ENCODE assay signal across 12 cellular contexts in the genomic region with DNA sequence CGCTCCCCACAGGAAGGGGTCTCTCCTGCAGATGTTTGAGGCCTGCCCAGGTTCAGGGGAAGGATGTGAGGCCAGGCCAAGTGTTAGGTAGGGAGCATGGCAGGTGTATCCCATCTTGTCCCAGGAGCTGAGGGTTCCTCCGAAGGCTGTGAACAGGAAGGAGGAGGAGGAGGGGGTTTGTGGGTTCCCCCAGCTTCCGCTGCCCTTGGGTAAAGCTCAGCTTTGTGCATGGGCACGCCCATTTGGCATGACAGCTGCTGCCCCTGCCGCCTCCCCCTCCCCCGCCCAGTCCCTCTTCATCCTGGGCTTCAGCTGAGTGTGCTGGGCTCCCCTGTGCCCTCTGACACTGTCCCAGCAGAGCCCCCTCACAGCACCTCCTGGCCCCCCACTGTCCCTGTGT. TPM values are rescaled to one million over a fixed set of nuclear protein-coding genes. Genes with fewer than 3 reads are reported as not detected.
DNase-seq lines count a peak whose midpoint lies in the region; ATAC-seq and TF ChIP-seq lines count a peak whose summit lies in the region.
"Had no signal": no experiment of that assay in that cellular context is flagged by ENCODE, and none has a peak within 500 bp of the region (broad histone marks: within the 10 kb centered on the region; RNA-seq: fewer than 3 reads in every experiment).

No MANE protein-coding gene starts in this region.

- TF ChIP-seq CTCF in A673 (conservative IDR thresholded peaks at IDR 0.05; ENCODE audit: low read depth, low read length): no peak

- peak overlapping the region; percentile 59 to 98 (median 94) for H3K27ac Mint-ChIP-seq in IgD-negative memory B cell
- H3K27ac Mint-ChIP-seq in activated naive CD4-positive, alpha-beta T cell treated with anti-CD3 and anti-CD28 coated beads, Interleukin-2, amount 10 ng/mL, durations not matched to agents 7 days and 5 days: peak overlapping the region; percentile 87
- peak overlapping the region; percentile 95 for H3K27ac Mint-ChIP-seq in stimulated activated effector memory CD8-positive, alpha-beta T cell treated with anti-CD3 and anti-CD28 coated beads, Interleukin-12 subunit alpha, Interleukin-12 subunit beta, amount 100 ng/mL, for 72 hours

- no peaks in the 10 kb centered on the region for H3K9me3 ChIP-seq in A673 (ENCODE audit: low read depth, low read length, poor library complexity, severe bottlenecking)
- H3K9me3 ChIP-seq: HAP-1 had no signal

- CTCF ChIA-PET in activated naive CD4-positive, alpha-beta T cell treated with anti-CD3 and anti-CD28 coated beads, Interleukin-2, amount 10 ng/mL, durations not matched to agents 7 days and 5 days (lab: Charles Lee): interaction anchor here (0.6 to 2.6 kb wide), 4 partner anchors 9 to 833 kb away, joined by 3 to 16 read pairs (median 4); no protein-coding TSS in a partner anchor
- CTCF ChIA-PET in A673 (lab: Charles Lee): interaction anchor here (0.6 kb wide), 1 partner anchor 12 kb away, joined by 6 read pairs; no protein-coding TSS in a partner anchor

- peak; percentile 21 for DNase-seq in activated CD4-positive, alpha-beta T cell treated with anti-CD3 and anti-CD28 coated beads for 1 hour
- peak; percentile 79 for DNase-seq in activated naive CD4-positive, alpha-beta T cell treated with anti-CD3 and anti-CD28 coated beads, Interleukin-2, amount 10 ng/mL, durations not matched to agents 7 days and 5 days
- peak in 1 of 2 donors; percentile 65 for DNase-seq in stimulated activated effector memory CD8-positive, alpha-beta T cell treated with anti-CD3 and anti-CD28 coated beads, Interleukin-12 subunit alpha, Interleukin-12 subunit beta, amount 100 ng/mL, for 72 hours (ENCODE audit: low spot score in 2 of 2)
- no peak for DNase-seq in A673 (ENCODE audit: low spot score)
- no peak for DNase-seq in hippocampal formation (lab: John Stamatoyannopoulos, UW)
- DNase-seq: mesendoderm, NCI-H1694, PC-9, right cardiac atrium had no signal

- H3K9me3 Mint-ChIP-seq in IgD-negative memory B cell: peaks cover 0 to 5% (median 3%) of the 10 kb centered on the region in 3 donors
- H3K9me3 Mint-ChIP-seq in activated naive CD4-positive, alpha-beta T cell treated with anti-CD3 and anti-CD28 coated beads, Interleukin-2, amount 10 ng/mL, durations not matched to agents 7 days and 5 days: peaks cover 21% of the 10 kb centered on the region
- H3K9me3 Mint-ChIP-seq in stimulated activated effector memory CD8-positive, alpha-beta T cell treated with anti-CD3 and anti-CD28 coated beads, Interleukin-12 subunit alpha, Interleukin-12 subunit beta, amount 100 ng/mL, for 72 hours: peaks cover 12% of the 10 kb centered on the region

- intact Hi-C loops in A673 (cut with micrococcal nuclease; ENCODE audit: unreplicated experiment): no loop called here

- no peaks in the 10 kb centered on the region for H3K27me3 ChIP-seq in A673 (replicated peaks; ENCODE audit: insufficient read depth, low read depth, low read length, poor library complexity)

- H3K4me3 ChIP-seq in A673 (ENCODE audit: low read depth, low read length, poor library complexity, severe bottlenecking): no peak overlapping the region
- H3K4me3 ChIP-seq: HAP-1, PC-9 had no signal

- no TSS peak for BruUV-seq in A673 (replicated peaks; lab: Mats Ljungman, UMichigan)

- no peaks in the 10 kb centered on the region for H3K4me1 ChIP-seq in A673 (ENCODE audit: insufficient read depth, low read length, poor library complexity, severe bottlenecking)
- H3K4me1 ChIP-seq: HAP-1 had no signal

- H3K27me3 Mint-ChIP-seq in IgD-negative memory B cell: no peaks in the 10 kb centered on the region
- peaks cover 10% of the 10 kb centered on the region for H3K27me3 Mint-ChIP-seq in activated naive CD4-positive, alpha-beta T cell treated with anti-CD3 and anti-CD28 coated beads, Interleukin-2, amount 10 ng/mL, durations not matched to agents 7 days and 5 days

- POLR2A ChIA-PET in A673 (lab: Charles Lee; ENCODE audit: low non-redundant PET): no interaction called here

- peaks cover 4% of the 10 kb centered on the region for H3K36me3 Mint-ChIP-seq in IgD-negative memory B cell
- peaks cover 10% of the 10 kb centered on the region for H3K36me3 Mint-ChIP-seq in activated naive CD4-positive, alpha-beta T cell treated with anti-CD3 and anti-CD28 coated beads, Interleukin-2, amount 10 ng/mL, durations not matched to agents 7 days and 5 days
- H3K36me3 Mint-ChIP-seq in stimulated activated effector memory CD8-positive, alpha-beta T cell treated with anti-CD3 and anti-CD28 coated beads, Interleukin-12 subunit alpha, Interleukin-12 subunit beta, amount 100 ng/mL, for 72 hours: peaks cover 66% of the 10 kb centered on the region

- peaks cover 25 to 32% (median 28%) of the 10 kb centered on the region in 3 donors for H3K4me1 Mint-ChIP-seq in IgD-negative memory B cell
- peaks cover 52% of the 10 kb centered on the region for H3K4me1 Mint-ChIP-seq in activated naive CD4-positive, alpha-beta T cell treated with anti-CD3 and anti-CD28 coated beads, Interleukin-2, amount 10 ng/mL, durations not matched to agents 7 days and 5 days
- peaks cover 57% of the 10 kb centered on the region for H3K4me1 Mint-ChIP-seq in stimulated activated effector memory CD8-positive, alpha-beta T cell treated with anti-CD3 and anti-CD28 coated beads, Interleukin-12 subunit alpha, Interleukin-12 subunit beta, amount 100 ng/mL, for 72 hours

- H3K36me3 ChIP-seq in A673 (ENCODE audit: insufficient read depth, low read length, poor library complexity, severe bottlenecking): no peaks in the 10 kb centered on the region
- H3K36me3 ChIP-seq: HAP-1 had no signal

- peak overlapping the region in 3 of 4 donors; percentile 57 to 84 (median 82) for H3K4me3 Mint-ChIP-seq in IgD-negative memory B cell
- H3K4me3 Mint-ChIP-seq in activated naive CD4-positive, alpha-beta T cell treated with anti-CD3 and anti-CD28 coated beads, Interleukin-2, amount 10 ng/mL, durations not matched to agents 7 days and 5 days: peak overlapping the region; percentile 56
- peak overlapping the region; percentile 67 for H3K4me3 Mint-ChIP-seq in stimulated activated effector memory CD8-positive, alpha-beta T cell treated with anti-CD3 and anti-CD28 coated beads, Interleukin-12 subunit alpha, Interleukin-12 subunit beta, amount 100 ng/mL, for 72 hours

- peak; percentile 64 for ATAC-seq in stimulated activated effector memory CD8-positive, alpha-beta T cell treated with anti-CD3 and anti-CD28 coated beads, Interleukin-12 subunit alpha, Interleukin-12 subunit beta, amount 100 ng/mL, for 72 hours
- ATAC-seq in GM21381 (IDR thresholded peaks at IDR 0.05; ENCODE audit: unreplicated experiment): no peak

- no peak overlapping the region for H3K27ac ChIP-seq in A673 (ENCODE audit: low read depth, low read length, poor library complexity, severe bottlenecking)
- H3K27ac ChIP-seq: PC-9 had no signal

RNA-seq across cellular contexts. Expression of a gene that starts 25.5 kb away (rescaled TPM):
- 0.40 TPM for polyA plus RNA-seq in IgD-negative memory B cell
- total RNA-seq in A673 (2021): not detected in 2 replicates
- total RNA-seq: PC-9 had no signal

Comparison
In these comparisons a context has a peak if more than half of its experiments do, and no peak if none do; other contexts are left out.
1. DNase-seq: peak in activated CD4-positive, alpha-beta T cell treated with anti-CD3 and anti-CD28 coated beads for 1 hour (single experiment) and activated naive CD4-positive, alpha-beta T cell treated with anti-CD3 and anti-CD28 coated beads, Interleukin-2, amount 10 ng/mL, durations not matched to agents 7 days and 5 days (single experiment); none in A673 (single experiment) and hippocampal formation (0 of 2).
2. Peak in every context shown above with its lines, with median percentiles within 50 percentile points of each other: H3K27ac Mint-ChIP-seq and H3K4me3 Mint-ChIP-seq.